ENCODE assay signal across 15 cellular contexts in genomic region chr2:221758076-221758475, GRCh38.
"Had no signal": no experiment of that assay in that cellular context is flagged by ENCODE, and none has a peak within 500 bp of the region (broad histone marks: within the 10 kb centered on the region; RNA-seq: fewer than 3 reads in every experiment).

No MANE protein-coding gene starts in this region.

- H3K36me3 ChIP-seq: gastrocnemius medialis, heart right ventricle, neutrophil, tibial nerve, vagina had no signal

- DNase-seq: activated CD4-positive, alpha-beta T cell treated with anti-CD3 and anti-CD28 coated beads, Interleukin-2, amount 50 U/mL, for 48 hours; activated effector memory CD4-positive, alpha-beta T cell treated with anti-CD3 and anti-CD28 coated beads, Interleukin-2, amount 50 U/mL, for 16 hours; activated T-cell treated with anti-CD3 and anti-CD28 coated beads, Interleukin-2, amount 50 U/mL, for 4 hours; amniotic stem cell; body of pancreas; cortex of kidney; effector memory CD4-positive, alpha-beta T cell; gastrocnemius medialis; heart right ventricle; naive thymus-derived CD8-positive, alpha-beta T cell; posterior cingulate gyrus had no signal

- H3K4me1 ChIP-seq: body of pancreas, gastrocnemius medialis, heart right ventricle, tibial nerve, vagina had no signal

- H3K27ac ChIP-seq: body of pancreas, gastrocnemius medialis, heart right ventricle, neutrophil, tibial nerve, vagina had no signal

- H3K27me3 ChIP-seq: body of pancreas, gastrocnemius medialis, neutrophil, tibial nerve, vagina had no signal

- H3K9me3 ChIP-seq: body of pancreas, gastrocnemius medialis, neutrophil, tibial nerve, vagina had no signal

- H3K4me3 ChIP-seq: body of pancreas, gastrocnemius medialis, heart right ventricle, smooth muscle cell, tibial nerve, vagina had no signal
